Comparison of ENCODE assay signal across 14 cellular contexts in genomic region chr1:168236836-168237611, GRCh38. TPM values are rescaled to one million over a fixed set of nuclear protein-coding genes. Genes with fewer than 3 reads are reported as not detected.
DNase-seq lines count a peak whose midpoint lies in the region; ATAC-seq and TF ChIP-seq lines count a peak whose summit lies in the region.
"Had no signal": no experiment of that assay in that cellular context is flagged by ENCODE, and none has a peak within 500 bp of the region (broad histone marks: within the 10 kb centered on the region; RNA-seq: fewer than 3 reads in every experiment).

No MANE protein-coding gene starts in this region.

- no peak overlapping the region for H3K27ac ChIP-seq in sigmoid colon
- H3K27ac ChIP-seq: epithelial cell of prostate had no signal

- peak; percentile 50 for ATAC-seq in HG03469 (IDR thresholded peaks at IDR 0.05; ENCODE audit: unreplicated experiment)

- peak overlapping the region; percentile 9 for H3K27ac Mint-ChIP-seq in Caco-2 (ENCODE audit: unreplicated experiment)
- H3K27ac Mint-ChIP-seq in activated naive CD8-positive, alpha-beta T cell treated with anti-CD3 and anti-CD28 coated beads for 36 hours, result peak overlapping the region; percentile 16
- no peak overlapping the region for H3K27ac Mint-ChIP-seq in glutamatergic neuron (ENCODE audit: unreplicated experiment)

- H3K9me3 Mint-ChIP-seq in Caco-2 (ENCODE audit: unreplicated experiment) (no peaks in the 10 kb centered on the region), glutamatergic neuron (ENCODE audit: unreplicated experiment) (no peaks in the 10 kb centered on the region)
- H3K9me3 Mint-ChIP-seq in activated naive CD8-positive, alpha-beta T cell treated with anti-CD3 and anti-CD28 coated beads for 36 hours, result no peaks in the 10 kb centered on the region

- H3K36me3 ChIP-seq in Caco-2 (ENCODE audit: control insufficient read depth, insufficient read depth, low read length) (peaks cover 3% of the 10 kb centered on the region), sigmoid colon (peaks cover 13 to 92% (median 42%) of the 10 kb centered on the region in 4 donors)

- CTCF ChIA-PET in Caco-2 (lab: Charles Lee), result interaction anchor here (2.7 kb wide), 1 partner anchor 84 kb away, joined by 48 read pairs; no protein-coding TSS in a partner anchor

- peaks cover 74% of the 10 kb centered on the region for H3K36me3 Mint-ChIP-seq in Caco-2 (ENCODE audit: insufficient read depth, unreplicated experiment)
- H3K36me3 Mint-ChIP-seq in activated naive CD8-positive, alpha-beta T cell treated with anti-CD3 and anti-CD28 coated beads for 36 hours, result peaks cover 54% of the 10 kb centered on the region
- H3K36me3 Mint-ChIP-seq in glutamatergic neuron (ENCODE audit: unreplicated experiment), result peaks cover 3% of the 10 kb centered on the region

- H3K4me3 ChIP-seq in Caco-2 (ENCODE audit: low read depth, low read length) (no peak overlapping the region), sigmoid colon (no peak overlapping the region)
- H3K4me3 ChIP-seq: transverse colon had no signal

- H3K27me3 ChIP-seq in Caco-2 (replicated peaks; ENCODE audit: control insufficient read depth, insufficient read depth, low read length) (no peaks in the 10 kb centered on the region), sigmoid colon (no peaks in the 10 kb centered on the region)
- H3K27me3 ChIP-seq: transverse colon had no signal

- H3K27me3 Mint-ChIP-seq in Caco-2 (ENCODE audit: insufficient read depth, unreplicated experiment) (no peaks in the 10 kb centered on the region), glutamatergic neuron (ENCODE audit: unreplicated experiment) (peaks cover 3% of the 10 kb centered on the region)
- no peaks in the 10 kb centered on the region for H3K27me3 Mint-ChIP-seq in activated naive CD8-positive, alpha-beta T cell treated with anti-CD3 and anti-CD28 coated beads for 36 hours

- no peak for TF ChIP-seq POLR2A in sigmoid colon (IDR thresholded peaks at IDR 0.05)

- POLR2A ChIA-PET in Caco-2 (lab: Charles Lee), result no interaction called here

- DNase-seq in Caco-2, result no peak
- DNase-seq in activated naive CD8-positive, alpha-beta T cell treated with anti-CD3 and anti-CD28 coated beads for 36 hours, result no peak
- DNase-seq in pons (ENCODE audit: low spot score), result peak; percentile 84
- DNase-seq in NCI-H1694 (lab: John Stamatoyannopoulos, UW), result no peak
- DNase-seq in OCI-M1 (lab: John Stamatoyannopoulos, UW), result no peak
- no peak for DNase-seq in sigmoid colon
- DNase-seq in glutamatergic neuron, result no peak
- DNase-seq: central memory CD4-positive, alpha-beta T cell; KBM-7; mesenchymal stem cell; NCI-H2029 treated with DMSO at 0.1 percent for 48 hours; transverse colon had no signal

- TF ChIP-seq CTCF in Caco-2 (IDR thresholded peaks at IDR 0.05; ENCODE audit: insufficient read depth in 1 of 2, low read depth in 1 of 2, low read length in 1 of 2, severe bottlenecking in 1 of 2, unreplicated experiment in 1 of 2) (no peak), sigmoid colon (IDR thresholded peaks at IDR 0.05) (no peak), glutamatergic neuron (IDR thresholded peaks at IDR 0.05; ENCODE audit: partially characterized antibody, unreplicated experiment) (no peak)

- peaks cover 38% of the 10 kb centered on the region for H3K4me1 Mint-ChIP-seq in Caco-2 (ENCODE audit: low read depth, unreplicated experiment)
- peaks cover 38% of the 10 kb centered on the region for H3K4me1 Mint-ChIP-seq in activated naive CD8-positive, alpha-beta T cell treated with anti-CD3 and anti-CD28 coated beads for 36 hours
- H3K4me1 Mint-ChIP-seq in glutamatergic neuron (ENCODE audit: low read depth, unreplicated experiment), result no peaks in the 10 kb centered on the region

- TF ChIP-seq EP300 in sigmoid colon (IDR thresholded peaks at IDR 0.05), result no peak

- H3K9me3 ChIP-seq in Caco-2 (no peaks in the 10 kb centered on the region), sigmoid colon (no peaks in the 10 kb centered on the region)
- H3K9me3 ChIP-seq: transverse colon had no signal

- WGBS in sigmoid colon, 2 donors, result 87 to 92% methylated on average over 7 of the region's 7 CpGs

- intact Hi-C loops in Caco-2 (cut with micrococcal nuclease; ENCODE audit: unreplicated experiment) (no loop called here), sigmoid colon (cut with DNase I) (no loop called here)

- H3K4me1 ChIP-seq in Caco-2 (peaks cover 27% of the 10 kb centered on the region), sigmoid colon (peaks cover 0 to 28% (median 17%) of the 10 kb centered on the region in 4 donors)

- no TSS peak for BruUV-seq in Caco-2 (replicated peaks; lab: Mats Ljungman, UMichigan)

- H3K4me3 Mint-ChIP-seq in Caco-2 (ENCODE audit: unreplicated experiment) (no peak overlapping the region), glutamatergic neuron (ENCODE audit: unreplicated experiment) (no peak overlapping the region)
- no peak overlapping the region for H3K4me3 Mint-ChIP-seq in activated naive CD8-positive, alpha-beta T cell treated with anti-CD3 and anti-CD28 coated beads for 36 hours

RNA-seq across cellular contexts. Expression of gene SFT2D2, which starts 11.2 kb away (rescaled TPM):
- total RNA-seq in Caco-2 (2022) (58.7 and 59.3 TPM in 2 replicates), sigmoid colon (10 to 100 TPM; 36.7 to 43.2 (median 39.2) TPM), glutamatergic neuron (ENCODE audit: unreplicated experiment) (32.9 TPM)
- 10 to 100 TPM; 32.7 to 32.8 TPM for total RNA-seq in activated naive CD8-positive, alpha-beta T cell treated with anti-CD3 and anti-CD28 coated beads for 36 hours
- polyA plus RNA-seq in sigmoid colon, result 10 to 100 TPM in 1 of 3 donors, 1 to 10 TPM in 2; 2.5 to 14.8 (median 3.0) TPM

RNA-seq across cellular contexts. Expression of gene TBX19, which starts 43.7 kb away (rescaled TPM):
- total RNA-seq in Caco-2 (2022) (2.8 and 3.3 TPM in 2 replicates), sigmoid colon (1 to 10 TPM; 2.7 to 5.3 (median 3.1) TPM), glutamatergic neuron (ENCODE audit: unreplicated experiment) (0.78 TPM)
- total RNA-seq in activated naive CD8-positive, alpha-beta T cell treated with anti-CD3 and anti-CD28 coated beads for 36 hours, result under 1 TPM; 0.40 to 0.56 TPM
- 1 to 10 TPM in 2 of 3 donors, under 1 TPM in 1; 0.46 to 1.8 (median 1.2) TPM for polyA plus RNA-seq in sigmoid colon

RNA-seq across cellular contexts. Expression of gene TIPRL, which starts 58.3 kb away (rescaled TPM):
- total RNA-seq in Caco-2 (2022), result 35.7 and 38.1 TPM in 2 replicates
- total RNA-seq in activated naive CD8-positive, alpha-beta T cell treated with anti-CD3 and anti-CD28 coated beads for 36 hours, result 10 to 100 TPM; 50.9 to 51.2 TPM
- total RNA-seq in sigmoid colon, result 10 to 100 TPM; 24.0 to 31.0 (median 30.8) TPM
- 10 to 100 TPM; 19.3 to 31.0 (median 24.6) TPM for polyA plus RNA-seq in sigmoid colon
- 27.8 TPM for total RNA-seq in glutamatergic neuron (ENCODE audit: unreplicated experiment)
